38 cellular contexts compared by ENCODE assay signal in the genomic region with DNA sequence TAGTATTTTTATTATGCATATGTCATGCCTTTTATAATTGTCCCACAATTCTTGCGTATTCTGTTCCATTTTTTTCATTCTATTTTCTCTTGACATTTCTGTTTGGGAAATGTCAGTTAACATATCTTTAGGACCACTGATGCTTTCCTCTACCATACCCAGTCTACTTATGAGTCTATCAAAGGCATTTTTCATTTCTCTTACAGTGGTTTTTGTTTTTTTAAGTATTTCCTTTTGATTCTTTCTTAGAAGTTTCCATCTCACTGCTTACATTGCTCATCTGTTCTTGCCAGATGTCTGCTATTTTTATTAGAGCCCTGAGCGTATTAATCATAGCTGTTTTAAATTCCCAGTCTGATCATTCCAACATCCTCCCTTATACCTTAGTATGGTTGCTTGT. TPM values are rescaled to one million over a fixed set of nuclear protein-coding genes. Genes with fewer than 3 reads are reported as not detected.
"Had no signal": no experiment of that assay in that cellular context is flagged by ENCODE, and none has a peak within 500 bp of the region (broad histone marks: within the 10 kb centered on the region; RNA-seq: fewer than 3 reads in every experiment).

No MANE protein-coding gene starts in this region.

- H3K4me1 Mint-ChIP-seq: activated B cell treated with CpG ODN at 0.5 μM for 24 hours; activated CD4-positive, alpha-beta T cell treated with anti-CD3 and anti-CD28 coated beads, Interleukin-2, amount 10 ng/mL, durations not matched to agents 24 days and 14 days; activated naive CD4-positive, alpha-beta T cell treated with anti-CD3 and anti-CD28 coated beads, Interleukin-2, amount 10 ng/mL, durations not matched to agents 7 days and 5 days; activated naive CD4-positive, alpha-beta T cell treated with anti-CD3 and anti-CD28 coated beads, Interleukin-2, amount 50 U/mL, for 24 hours; activated naive CD8-positive, alpha-beta T cell treated with anti-CD3 and anti-CD28 coated beads, Interleukin-2, amount 10 ng/mL, durations not matched to agents 7 days and 5 days; activated naive CD8-positive, alpha-beta T cell treated with anti-CD3 and anti-CD28 coated beads, Interleukin-2, amount 50 U/mL, for 24 hours; activated T-helper 17 cell treated with anti-CD3 and anti-CD28 coated beads, Interleukin-2, amount 50 U/mL, for 72 hours; brain; central memory CD8-positive, alpha-beta T cell had no signal

- H3K4me1 ChIP-seq: ascending aorta had no signal

- H3K27ac Mint-ChIP-seq: activated B cell treated with CpG ODN at 0.5 μM for 24 hours; activated CD4-positive, alpha-beta memory T cell treated with anti-CD3 and anti-CD28 coated beads for 36 hours; activated CD4-positive, alpha-beta T cell treated with anti-CD3 and anti-CD28 coated beads, Interleukin-2, amount 10 ng/mL, durations not matched to agents 24 days and 14 days; activated CD8-positive, alpha-beta T cell treated with anti-CD3 and anti-CD28 coated beads for 36 hours; activated naive CD4-positive, alpha-beta T cell treated with anti-CD3 and anti-CD28 coated beads, Interleukin-2, amount 10 ng/mL, durations not matched to agents 7 days and 5 days; activated naive CD4-positive, alpha-beta T cell treated with anti-CD3 and anti-CD28 coated beads, Interleukin-2, amount 50 U/mL, for 24 hours; activated naive CD8-positive, alpha-beta T cell; activated naive CD8-positive, alpha-beta T cell treated with anti-CD3 and anti-CD28 coated beads, Interleukin-2, amount 10 ng/mL, durations not matched to agents 7 days and 5 days; activated naive CD8-positive, alpha-beta T cell treated with anti-CD3 and anti-CD28 coated beads, Interleukin-2, amount 50 U/mL, for 24 hours; activated T-cell treated with anti-CD3 and anti-CD28 coated beads, Interleukin-2, amount 50 U/mL, for 24 hours; activated T-helper 1 cell treated with anti-CD3 and anti-CD28 coated beads, Interleukin-12 subunit alpha, Interleukin-12 subunit beta, Interleukin-2, Interleukin-4 antibody, amounts not matched to agents 30 ng/mL and 10 ng/mL and 1 ng/mL, durations not matched to agents 14 hours and 24 hours and 36 hours; activated T-helper 17 cell treated with anti-CD3 and anti-CD28 coated beads, Interleukin-2, amount 50 U/mL, for 72 hours; brain; T-helper 1 cell treated with Interleukin-12 subunit alpha and Interleukin-12 subunit beta and Interleukin-4 antibody, amounts not matched to agents 30 μg/mL and 1 μg/mL, for 36 hours; T-helper 2 cell treated with Interferon-gamma antibody and Interleukin-4, amounts not matched to agents 5 μg/mL and 100 μg/mL, for 36 hours had no signal

- H3K27me3 Mint-ChIP-seq: activated naive CD4-positive, alpha-beta T cell treated with anti-CD3 and anti-CD28 coated beads, Interleukin-2, amount 10 ng/mL, durations not matched to agents 7 days and 5 days had no signal

- H3K36me3 ChIP-seq: ascending aorta, cardiac muscle cell had no signal

- H3K4me3 ChIP-seq: ascending aorta, cardiac muscle cell had no signal

- H3K36me3 Mint-ChIP-seq: activated CD4-positive, alpha-beta memory T cell treated with anti-CD3 and anti-CD28 coated beads for 36 hours; activated naive CD4-positive, alpha-beta T cell treated with anti-CD3 and anti-CD28 coated beads, Interleukin-2, amount 10 ng/mL, durations not matched to agents 7 days and 5 days; activated naive CD4-positive, alpha-beta T cell treated with anti-CD3 and anti-CD28 coated beads, Interleukin-2, amount 50 U/mL, for 24 hours; activated naive CD8-positive, alpha-beta T cell; activated naive CD8-positive, alpha-beta T cell treated with anti-CD3 and anti-CD28 coated beads, Interleukin-2, amount 10 ng/mL, durations not matched to agents 7 days and 5 days; brain had no signal

- H3K9me3 ChIP-seq: ascending aorta had no signal

- ATAC-seq: activated CD8-positive, alpha-beta T cell treated with anti-CD3 and anti-CD28 coated beads for 36 hours; activated naive CD8-positive, alpha-beta T cell treated with anti-CD3 and anti-CD28 coated beads, Interleukin-2, amount 50 U/mL, for 24 hours; activated T-helper 17 cell treated with anti-CD3 and anti-CD28 coated beads, Interleukin-2, amount 50 U/mL, for 72 hours had no signal

- H3K4me3 Mint-ChIP-seq: activated B cell treated with CpG ODN at 0.5 μM for 24 hours; activated CD4-positive, alpha-beta memory T cell treated with anti-CD3 and anti-CD28 coated beads for 36 hours; activated CD4-positive, alpha-beta T cell treated with anti-CD3 and anti-CD28 coated beads, Interleukin-2, amount 10 ng/mL, durations not matched to agents 24 days and 14 days; activated CD8-positive, alpha-beta T cell treated with anti-CD3 and anti-CD28 coated beads for 36 hours; activated naive CD4-positive, alpha-beta T cell treated with anti-CD3 and anti-CD28 coated beads, Interleukin-2, amount 10 ng/mL, durations not matched to agents 7 days and 5 days; activated naive CD4-positive, alpha-beta T cell treated with anti-CD3 and anti-CD28 coated beads, Interleukin-2, amount 50 U/mL, for 24 hours; activated naive CD8-positive, alpha-beta T cell; activated naive CD8-positive, alpha-beta T cell treated with anti-CD3 and anti-CD28 coated beads, Interleukin-2, amount 10 ng/mL, durations not matched to agents 7 days and 5 days; activated naive CD8-positive, alpha-beta T cell treated with anti-CD3 and anti-CD28 coated beads, Interleukin-2, amount 50 U/mL, for 24 hours; activated T-cell treated with anti-CD3 and anti-CD28 coated beads, Interleukin-2, amount 50 U/mL, for 24 hours; activated T-helper 1 cell treated with anti-CD3 and anti-CD28 coated beads, Interleukin-12 subunit alpha, Interleukin-12 subunit beta, Interleukin-2, Interleukin-4 antibody, amounts not matched to agents 30 ng/mL and 10 ng/mL and 1 ng/mL, durations not matched to agents 14 hours and 24 hours and 36 hours; activated T-helper 17 cell treated with anti-CD3 and anti-CD28 coated beads, Interleukin-2, amount 50 U/mL, for 72 hours; brain; central memory CD8-positive, alpha-beta T cell; T-helper 1 cell treated with Interleukin-12 subunit alpha and Interleukin-12 subunit beta and Interleukin-4 antibody, amounts not matched to agents 30 μg/mL and 1 μg/mL, for 36 hours; T-helper 2 cell treated with Interferon-gamma antibody and Interleukin-4, amounts not matched to agents 5 μg/mL and 100 μg/mL, for 36 hours had no signal

- DNase-seq: activated B cell treated with CpG ODN at 0.5 μM for 24 hours; activated CD4-positive, alpha-beta memory T cell treated with anti-CD3 and anti-CD28 coated beads for 36 hours; activated CD4-positive, alpha-beta T cell treated with anti-CD3 and anti-CD28 coated beads for 4 hours; activated CD4-positive, alpha-beta T cell treated with anti-CD3 and anti-CD28 coated beads, Interleukin-2, amount 10 ng/mL, durations not matched to agents 24 days and 14 days; activated CD4-positive, alpha-beta T cell treated with anti-CD3 and anti-CD28 coated beads, Interleukin-2, amount 50 U/mL, for 1 hour; activated CD4-positive, alpha-beta T cell treated with anti-CD3 and anti-CD28 coated beads, Interleukin-2, amount 50 U/mL, for 4 hours; activated CD4-positive, CD25-positive, alpha-beta regulatory T cell treated with anti-CD3 and anti-CD28 coated beads, Interleukin-2, amount 50 U/mL, for 72 hours; activated CD8-positive, alpha-beta memory T cell treated with anti-CD3 and anti-CD28 coated beads, Interleukin-2, amount 50 U/mL, for 4 hours; activated CD8-positive, alpha-beta T cell treated with anti-CD3 and anti-CD28 coated beads for 36 hours; activated effector memory CD4-positive, alpha-beta T cell treated with anti-CD3 and anti-CD28 coated beads, Interleukin-2, amount 50 U/mL, for 16 hours; activated naive CD4-positive, alpha-beta T cell treated with anti-CD3 and anti-CD28 coated beads, Interleukin-2, amount 10 ng/mL, durations not matched to agents 7 days and 5 days; activated naive CD4-positive, alpha-beta T cell treated with Interleukin-2 at 50 U/mL for 16 hours; activated naive CD8-positive, alpha-beta T cell treated with anti-CD3 and anti-CD28 coated beads, Interleukin-2, amount 10 ng/mL, durations not matched to agents 7 days and 5 days; activated naive CD8-positive, alpha-beta T cell treated with anti-CD3 and anti-CD28 coated beads, Interleukin-2, amount 50 U/mL, for 24 hours; activated T-cell treated with anti-CD3 and anti-CD28 coated beads for 4 hours; activated T-cell treated with anti-CD3 and anti-CD28 coated beads, Interleukin-2, amount 50 U/mL, for 24 hours; activated T-cell treated with anti-CD3 and anti-CD28 coated beads, Interleukin-2, amount 50 U/mL, for 48 hours; amygdala; anterior cingulate cortex; caudate nucleus; cerebellar nuclear complex; T-helper 1 cell; T-helper 2 cell; T-helper 9 cell had no signal

- H3K27me3 ChIP-seq: ascending aorta, cardiac muscle cell had no signal

- H3K27ac ChIP-seq: ascending aorta, cardiac muscle cell, VCaP had no signal

- H3K9me3 Mint-ChIP-seq: activated B cell treated with CpG ODN at 0.5 μM for 24 hours; activated CD4-positive, alpha-beta memory T cell treated with anti-CD3 and anti-CD28 coated beads for 36 hours; activated CD4-positive, alpha-beta T cell treated with anti-CD3 and anti-CD28 coated beads, Interleukin-2, amount 10 ng/mL, durations not matched to agents 24 days and 14 days; activated CD8-positive, alpha-beta T cell treated with anti-CD3 and anti-CD28 coated beads for 36 hours; activated naive CD4-positive, alpha-beta T cell treated with anti-CD3 and anti-CD28 coated beads, Interleukin-2, amount 10 ng/mL, durations not matched to agents 7 days and 5 days; activated naive CD4-positive, alpha-beta T cell treated with anti-CD3 and anti-CD28 coated beads, Interleukin-2, amount 50 U/mL, for 24 hours; activated naive CD8-positive, alpha-beta T cell treated with anti-CD3 and anti-CD28 coated beads, Interleukin-2, amount 10 ng/mL, durations not matched to agents 7 days and 5 days; activated naive CD8-positive, alpha-beta T cell treated with anti-CD3 and anti-CD28 coated beads, Interleukin-2, amount 50 U/mL, for 24 hours; activated T-cell treated with anti-CD3 and anti-CD28 coated beads, Interleukin-2, amount 50 U/mL, for 24 hours; activated T-helper 1 cell treated with anti-CD3 and anti-CD28 coated beads, Interleukin-12 subunit alpha, Interleukin-12 subunit beta, Interleukin-2, Interleukin-4 antibody, amounts not matched to agents 30 ng/mL and 10 ng/mL and 1 ng/mL, durations not matched to agents 14 hours and 24 hours and 36 hours; T-helper 1 cell treated with Interleukin-12 subunit alpha and Interleukin-12 subunit beta and Interleukin-4 antibody, amounts not matched to agents 30 μg/mL and 1 μg/mL, for 36 hours; T-helper 2 cell treated with Interferon-gamma antibody and Interleukin-4, amounts not matched to agents 5 μg/mL and 100 μg/mL, for 36 hours had no signal

RNA-seq across cellular contexts. Expression of a gene that starts 29.3 kb away (rescaled TPM):
- total RNA-seq: activated B cell treated with CpG ODN at 0.5 μM for 24 hours; activated CD4-positive, alpha-beta memory T cell treated with anti-CD3 and anti-CD28 coated beads for 36 hours; activated CD4-positive, alpha-beta T cell treated with anti-CD3 and anti-CD28 coated beads, Interleukin-2, amount 10 ng/mL, durations not matched to agents 24 days and 14 days; activated CD8-positive, alpha-beta memory T cell treated with anti-CD3 and anti-CD28 coated beads for 36 hours; activated CD8-positive, alpha-beta T cell treated with anti-CD3 and anti-CD28 coated beads for 36 hours; activated naive CD8-positive, alpha-beta T cell treated with anti-CD3 and anti-CD28 coated beads, Interleukin-2, amount 10 ng/mL, durations not matched to agents 7 days and 5 days; activated T-helper 1 cell treated with anti-CD3 and anti-CD28 coated beads, Interleukin-12 subunit alpha, Interleukin-12 subunit beta, Interleukin-2, Interleukin-4 antibody, amounts not matched to agents 30 ng/mL and 10 ng/mL and 1 ng/mL, durations not matched to agents 14 hours and 24 hours and 36 hours; activated T-helper 17 cell treated with anti-CD3 and anti-CD28 coated beads, Interleukin-2, amount 50 U/mL, for 72 hours; ascending aorta; bronchial epithelial cell; cardiac muscle cell had no signal
- polyA plus RNA-seq: adipose tissue, cardiac muscle cell had no signal

RNA-seq across cellular contexts. Expression of a gene that starts 50.1 kb away (rescaled TPM):
- total RNA-seq: activated B cell treated with CpG ODN at 0.5 μM for 24 hours; activated CD4-positive, alpha-beta memory T cell treated with anti-CD3 and anti-CD28 coated beads for 36 hours; activated CD4-positive, alpha-beta T cell treated with anti-CD3 and anti-CD28 coated beads, Interleukin-2, amount 10 ng/mL, durations not matched to agents 24 days and 14 days; activated CD8-positive, alpha-beta memory T cell treated with anti-CD3 and anti-CD28 coated beads for 36 hours; activated CD8-positive, alpha-beta T cell treated with anti-CD3 and anti-CD28 coated beads for 36 hours; activated naive CD8-positive, alpha-beta T cell treated with anti-CD3 and anti-CD28 coated beads, Interleukin-2, amount 10 ng/mL, durations not matched to agents 7 days and 5 days; activated T-helper 1 cell treated with anti-CD3 and anti-CD28 coated beads, Interleukin-12 subunit alpha, Interleukin-12 subunit beta, Interleukin-2, Interleukin-4 antibody, amounts not matched to agents 30 ng/mL and 10 ng/mL and 1 ng/mL, durations not matched to agents 14 hours and 24 hours and 36 hours; activated T-helper 17 cell treated with anti-CD3 and anti-CD28 coated beads, Interleukin-2, amount 50 U/mL, for 72 hours; ascending aorta; bronchial epithelial cell; cardiac muscle cell had no signal
- polyA plus RNA-seq: adipose tissue, cardiac muscle cell had no signal
